29 cellular contexts compared by ENCODE assay signal in genomic region chr20:39480644-39481043, GRCh38.
"Had no signal": no experiment of that assay in that cellular context is flagged by ENCODE, and none has a peak within 500 bp of the region (broad histone marks: within the 10 kb centered on the region; RNA-seq: fewer than 3 reads in every experiment).

No MANE protein-coding gene starts in this region.

- H3K27me3 Mint-ChIP-seq: dendritic cell treated with granulocyte-macrophage colony-stimulating factor and Interleukin-4, amounts not matched to agents 40 ng/mL and 50 ng/mL, for 4 days; effector memory CD8-positive, alpha-beta T cell had no signal

- H3K36me3 ChIP-seq: colonic mucosa, esophagus muscularis mucosa, esophagus squamous epithelium, gastrocnemius medialis, gastroesophageal sphincter, heart left ventricle, heart right ventricle had no signal

- FAIRE-seq: endometrium, endothelial cell of umbilical vein, frontal cortex had no signal

- ATAC-seq: effector memory CD8-positive, alpha-beta T cell; esophagus mucosa; foreskin keratinocyte; gastrocnemius medialis; gastroesophageal sphincter; heart left ventricle; heart right ventricle had no signal

- H2AFZ ChIP-seq: hepatocyte had no signal

- H3K4me3 ChIP-seq: colonic mucosa, coronary artery, dorsolateral prefrontal cortex, esophagus muscularis mucosa, esophagus squamous epithelium, gastrocnemius medialis, gastroesophageal sphincter, heart left ventricle, heart right ventricle, hepatocyte had no signal

- H3K27me3 ChIP-seq: colonic mucosa, dorsolateral prefrontal cortex, esophagus muscularis mucosa, esophagus squamous epithelium, foreskin keratinocyte, gastrocnemius medialis, gastroesophageal sphincter, heart right ventricle, hepatocyte had no signal

- H3K9me3 Mint-ChIP-seq: dendritic cell treated with granulocyte-macrophage colony-stimulating factor and Interleukin-4, amounts not matched to agents 40 ng/mL and 50 ng/mL, for 4 days; effector memory CD8-positive, alpha-beta T cell; endodermal cell had no signal

- DNase-seq: colonic mucosa; cortex of kidney; dermis blood vessel endothelial cell; dorsolateral prefrontal cortex; effector CD4-positive, alpha-beta T cell; effector CD8-positive, alpha-beta T cell; effector memory CD4-positive, alpha-beta T cell; effector memory CD8-positive, alpha-beta T cell; endodermal cell; erythroblast; esophagus squamous epithelium; foreskin fibroblast; foreskin keratinocyte; foreskin melanocyte; gastrocnemius medialis; glutamatergic neuron; head of caudate nucleus; heart left ventricle; heart right ventricle had no signal

- H3K79me2 ChIP-seq: hepatocyte had no signal

- H3K27ac Mint-ChIP-seq: dendritic cell treated with granulocyte-macrophage colony-stimulating factor and Interleukin-4, amounts not matched to agents 40 ng/mL and 50 ng/mL, for 4 days; effector memory CD8-positive, alpha-beta T cell; endodermal cell had no signal

- H3K27ac ChIP-seq: colonic mucosa, coronary artery, dorsolateral prefrontal cortex, epithelial cell of prostate, esophagus muscularis mucosa, esophagus squamous epithelium, foreskin keratinocyte, gastrocnemius medialis, gastroesophageal sphincter, heart left ventricle, heart right ventricle, hepatocyte had no signal

- H3K9me3 ChIP-seq: colonic mucosa, esophagus muscularis mucosa, esophagus squamous epithelium, gastrocnemius medialis, gastroesophageal sphincter, heart left ventricle, heart right ventricle had no signal

- H3K4me1 ChIP-seq: colonic mucosa, esophagus muscularis mucosa, esophagus squamous epithelium, foreskin keratinocyte, gastrocnemius medialis, gastroesophageal sphincter, heart left ventricle, heart right ventricle had no signal

- H3K4me3 Mint-ChIP-seq: dendritic cell treated with granulocyte-macrophage colony-stimulating factor and Interleukin-4, amounts not matched to agents 40 ng/mL and 50 ng/mL, for 4 days; effector memory CD8-positive, alpha-beta T cell; endodermal cell had no signal

- H3K4me2 ChIP-seq: hepatocyte had no signal
